ENCODE assay signal across 8 cellular contexts in the genomic region with DNA sequence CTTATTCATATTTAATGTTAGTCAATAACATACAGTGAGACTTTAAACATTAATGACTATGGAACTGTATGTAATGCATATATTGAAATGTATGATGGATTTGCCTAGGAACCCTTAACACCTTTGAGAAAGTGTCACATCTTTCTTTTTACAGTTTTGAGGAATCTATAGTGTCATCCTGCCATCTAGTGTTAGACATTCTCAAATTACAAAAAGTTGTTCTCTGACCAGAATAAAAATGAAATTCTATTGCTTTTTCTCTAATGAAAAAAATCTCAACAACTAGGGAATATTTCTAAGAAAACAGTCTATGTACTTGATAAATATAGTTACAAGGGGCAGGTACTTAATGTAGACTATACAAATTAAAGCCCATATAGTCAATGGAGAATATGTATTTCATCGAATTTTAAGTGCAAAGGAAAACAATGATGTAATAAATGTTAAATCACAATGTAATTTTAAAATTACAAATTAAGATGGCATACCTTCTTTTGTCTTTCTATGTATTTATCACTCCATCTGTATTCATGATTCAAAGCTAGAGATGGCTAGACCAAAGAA. TPM values are rescaled to one million over a fixed set of nuclear protein-coding genes. Genes with fewer than 3 reads are reported as not detected.
DNase-seq lines count a peak whose midpoint lies in the region; ATAC-seq, FAIRE-seq and TF ChIP-seq lines count a peak whose summit lies in the region.

No MANE protein-coding gene starts in this region.

- peak in 4 of 5 experiments; percentile 16 to 46 (median 30) for TF ChIP-seq CTCF in gastrocnemius medialis (IDR thresholded peaks at IDR 0.05 in 4 of 5, conservative IDR thresholded peaks at IDR 0.05 in 1 of 5)

- in situ Hi-C loops in gastrocnemius medialis (cut with MboI; ENCODE audit: low sequenced_read_pairs in 4 of 4): loop anchor here in 2 of 4 donors (5.0 to 10.0 kb wide), 2 partner anchors 588 to 591 kb away; no protein-coding TSS in a partner anchor

- DNase-seq in NCI-H2029 (lab: John Stamatoyannopoulos, UW) (peak; percentile 2), NCI-H2029 treated with DMSO at 0.1 percent for 48 hours (lab: John Stamatoyannopoulos, UW) (no peak), NCI-H345 (lab: John Stamatoyannopoulos, UW) (peak; percentile 13), gastrocnemius medialis (no peak), hepatic stellate cell (ENCODE audit: low spot score) (no peak)
- no peak for DNase-seq in activated CD4-positive, alpha-beta memory T cell treated with anti-CD3 and anti-CD28 coated beads, Interleukin-2, amount 10 ng/mL, durations not matched to agents 7 days and 5 days

- H3K4me3 Mint-ChIP-seq in activated CD4-positive, alpha-beta memory T cell treated with anti-CD3 and anti-CD28 coated beads, Interleukin-2, amount 10 ng/mL, durations not matched to agents 7 days and 5 days: no peak overlapping the region

- CTCF ChIA-PET in activated CD4-positive, alpha-beta memory T cell treated with anti-CD3 and anti-CD28 coated beads, Interleukin-2, amount 10 ng/mL, durations not matched to agents 7 days and 5 days (lab: Charles Lee): no interaction called here

- no peaks in the 10 kb centered on the region for H3K9me3 Mint-ChIP-seq in activated CD4-positive, alpha-beta memory T cell treated with anti-CD3 and anti-CD28 coated beads, Interleukin-2, amount 10 ng/mL, durations not matched to agents 7 days and 5 days

- no peaks in the 10 kb centered on the region for H3K36me3 Mint-ChIP-seq in activated CD4-positive, alpha-beta memory T cell treated with anti-CD3 and anti-CD28 coated beads, Interleukin-2, amount 10 ng/mL, durations not matched to agents 7 days and 5 days (ENCODE audit: low read depth)

- H3K27me3 ChIP-seq in gastrocnemius medialis: no peaks in the 10 kb centered on the region

- ATAC-seq in gastrocnemius medialis: no peak
- ATAC-seq in GM18907 (IDR thresholded peaks at IDR 0.05; ENCODE audit: unreplicated experiment): no peak

- FAIRE-seq in endometrium (lab: Jason Lieb, UNC): peak; percentile 94

- H3K27me3 Mint-ChIP-seq in activated CD4-positive, alpha-beta memory T cell treated with anti-CD3 and anti-CD28 coated beads, Interleukin-2, amount 10 ng/mL, durations not matched to agents 7 days and 5 days: no peaks in the 10 kb centered on the region

- POLR2A ChIA-PET in activated CD4-positive, alpha-beta memory T cell treated with anti-CD3 and anti-CD28 coated beads, Interleukin-2, amount 10 ng/mL, durations not matched to agents 7 days and 5 days (lab: Charles Lee): no interaction called here

- no peak overlapping the region for H3K27ac Mint-ChIP-seq in activated CD4-positive, alpha-beta memory T cell treated with anti-CD3 and anti-CD28 coated beads, Interleukin-2, amount 10 ng/mL, durations not matched to agents 7 days and 5 days

- no peaks in the 10 kb centered on the region for H3K36me3 ChIP-seq in gastrocnemius medialis

- H3K4me1 Mint-ChIP-seq in activated CD4-positive, alpha-beta memory T cell treated with anti-CD3 and anti-CD28 coated beads, Interleukin-2, amount 10 ng/mL, durations not matched to agents 7 days and 5 days: peaks cover 3% of the 10 kb centered on the region

- TF ChIP-seq POLR2A in gastrocnemius medialis (IDR thresholded peaks at IDR 0.05): no peak

- no peak overlapping the region for H3K27ac ChIP-seq in gastrocnemius medialis

- H3K4me1 ChIP-seq in gastrocnemius medialis: no peaks in the 10 kb centered on the region

- intact Hi-C loops in gastrocnemius medialis (cut with DNase I; ENCODE audit: low total_unique reads): loop anchor here (2.0 to 10.0 kb wide), 2 partner anchors 148 to 590 kb away; no protein-coding TSS in a partner anchor

- no peak overlapping the region for H3K4me3 ChIP-seq in gastrocnemius medialis

- no peaks in the 10 kb centered on the region for H3K9me3 ChIP-seq in gastrocnemius medialis

RNA-seq across cellular contexts. Expression of a gene that starts 5.1 kb away (rescaled TPM):
- 10 to 100 TPM in 2 of 4 donors, 1 to 10 TPM in 2; 7.9 to 15.7 (median 11.6) TPM for total RNA-seq in gastrocnemius medialis
- under 1 TPM; 0.20 to 0.50 TPM for total RNA-seq in activated CD4-positive, alpha-beta memory T cell treated with anti-CD3 and anti-CD28 coated beads, Interleukin-2, amount 10 ng/mL, durations not matched to agents 7 days and 5 days

Comparison
In these comparisons a context has a peak if more than half of its experiments do, and no peak if none do; other contexts are left out.
1. DNase-seq: peak in NCI-H2029 (single experiment) and NCI-H345 (single experiment); none in NCI-H2029 treated with DMSO at 0.1 percent for 48 hours (single experiment), gastrocnemius medialis (0 of 2), hepatic stellate cell (single experiment) and activated CD4-positive, alpha-beta memory T cell treated with anti-CD3 and anti-CD28 coated beads, Interleukin-2, amount 10 ng/mL, durations not matched to agents 7 days and 5 days (single experiment).
2. RNA of a gene that starts 5.1 kb away (total RNA-seq): 7.9 to 15.7 TPM in gastrocnemius medialis; 0.20 to 0.50 TPM in activated CD4-positive, alpha-beta memory T cell treated with anti-CD3 and anti-CD28 coated beads, Interleukin-2, amount 10 ng/mL, durations not matched to agents 7 days and 5 days; every median in the first group is over 4 times any median in the second.